In genomic region chr11:114061053-114062049, GRCh38 we compare ENCODE assay signal across 8 cellular contexts. TPM values are rescaled to one million over a fixed set of nuclear protein-coding genes. Genes with fewer than 3 reads are reported as not detected.
DNase-seq lines count a peak whose midpoint lies in the region; ATAC-seq and TF ChIP-seq lines count a peak whose summit lies in the region.

No MANE protein-coding gene starts in this region.

- H3K36me3 Mint-ChIP-seq in activated T-cell treated with anti-CD3 and anti-CD28 coated beads, Interleukin-2, amount 50 U/mL, for 24 hours (ENCODE audit: low read depth), result peaks cover under 1% of the 10 kb centered on the region
- peaks cover 18% of the 10 kb centered on the region for H3K36me3 Mint-ChIP-seq in activated T-helper 17 cell treated with anti-CD3 and anti-CD28 coated beads, Interleukin-2, amount 50 U/mL, for 72 hours (ENCODE audit: low read depth)

- WGBS in psoas muscle, 3 donors, result 1 to 3% (median 3%) methylated on average over 50 to 52 of the region's 52 CpGs

- peak overlapping the region; percentile 97 for H3K4me3 ChIP-seq in psoas muscle

- peaks cover 64% of the 10 kb centered on the region for H3K4me1 ChIP-seq in psoas muscle

- H3K36me3 ChIP-seq in psoas muscle (ENCODE audit: insufficient read depth in 1 of 2, low read depth in 1 of 2), result peaks cover 8 to 20% of the 10 kb centered on the region in 2 donors

- intact Hi-C loops in left cardiac atrium (cut with DNase I), result loop anchor here in 1 of 2 donors (5.0 to 10.0 kb wide), 2 partner anchors 53 to 116 kb away; no protein-coding TSS in a partner anchor
- intact Hi-C loops in psoas muscle (cut with DNase I), result loop anchor here (2.0 to 5.0 kb wide), 3 partner anchors 37 to 111 kb away; no protein-coding TSS in a partner anchor

- no peaks in the 10 kb centered on the region for H3K9me3 ChIP-seq in psoas muscle

- peak; percentile 46 for DNase-seq in activated T-cell treated with anti-CD3 and anti-CD28 coated beads, Interleukin-2, amount 50 U/mL, for 24 hours
- DNase-seq in activated T-cell treated with anti-CD3 and anti-CD28 coated beads for 4 hours (no peak), left cardiac atrium (peak; percentile 52), psoas muscle (peak; percentile 63 to 91), NCI-H128 (lab: John Stamatoyannopoulos, UW; ENCODE audit: unreplicated experiment) (no peak), NCI-H1694 (lab: John Stamatoyannopoulos, UW) (no peak)

- H3K27me3 Mint-ChIP-seq in activated T-cell treated with anti-CD3 and anti-CD28 coated beads, Interleukin-2, amount 50 U/mL, for 24 hours, result peaks cover 50% of the 10 kb centered on the region
- peaks cover 19% of the 10 kb centered on the region for H3K27me3 Mint-ChIP-seq in activated T-helper 17 cell treated with anti-CD3 and anti-CD28 coated beads, Interleukin-2, amount 50 U/mL, for 72 hours

- H3K27ac Mint-ChIP-seq in activated T-cell treated with anti-CD3 and anti-CD28 coated beads, Interleukin-2, amount 50 U/mL, for 24 hours, result peak overlapping the region; percentile 38
- no peak overlapping the region for H3K27ac Mint-ChIP-seq in activated T-helper 17 cell treated with anti-CD3 and anti-CD28 coated beads, Interleukin-2, amount 50 U/mL, for 72 hours

- peak overlapping the region; percentile 99 for H3K27ac ChIP-seq in psoas muscle

- no peaks in the 10 kb centered on the region for H3K9me3 Mint-ChIP-seq in activated T-cell treated with anti-CD3 and anti-CD28 coated beads, Interleukin-2, amount 50 U/mL, for 24 hours
- no peaks in the 10 kb centered on the region for H3K9me3 Mint-ChIP-seq in activated T-helper 17 cell treated with anti-CD3 and anti-CD28 coated beads, Interleukin-2, amount 50 U/mL, for 72 hours

- no peak for TF ChIP-seq CTCF in psoas muscle (IDR thresholded peaks at IDR 0.05)

- peak overlapping the region; percentile 80 for H3K4me3 Mint-ChIP-seq in activated T-cell treated with anti-CD3 and anti-CD28 coated beads, Interleukin-2, amount 50 U/mL, for 24 hours
- peak overlapping the region; percentile 79 for H3K4me3 Mint-ChIP-seq in activated T-helper 17 cell treated with anti-CD3 and anti-CD28 coated beads, Interleukin-2, amount 50 U/mL, for 72 hours

- ATAC-seq in activated T-helper 17 cell treated with anti-CD3 and anti-CD28 coated beads, Interleukin-2, amount 50 U/mL, for 72 hours (replicated peaks), result peak; percentile 6
- peak in 1 of 2 donors; percentile 7 for ATAC-seq in left cardiac atrium
- ATAC-seq in psoas muscle, result peak; percentile 43 to 63 (median 53)
- no peak for ATAC-seq in HG03025 (IDR thresholded peaks at IDR 0.05; ENCODE audit: low FRiP score, unreplicated experiment)

- H3K4me1 Mint-ChIP-seq in activated T-cell treated with anti-CD3 and anti-CD28 coated beads, Interleukin-2, amount 50 U/mL, for 24 hours (ENCODE audit: low read depth), result peaks cover 17% of the 10 kb centered on the region
- H3K4me1 Mint-ChIP-seq in activated T-helper 17 cell treated with anti-CD3 and anti-CD28 coated beads, Interleukin-2, amount 50 U/mL, for 72 hours, result no peaks in the 10 kb centered on the region

- H3K27me3 ChIP-seq in psoas muscle (ENCODE audit: insufficient read depth in 3 of 3, low read length in 2 of 3), result no peaks in the 10 kb centered on the region

RNA-seq across cellular contexts. Expression of gene ZBTB16, which starts 1.8 kb away (rescaled TPM):
- total RNA-seq in activated T-helper 17 cell treated with anti-CD3 and anti-CD28 coated beads, Interleukin-2, amount 50 U/mL, for 72 hours, result 10 to 100 TPM in 1 of 2 donors, 1 to 10 TPM in 1; 6.1 to 10.6 TPM
- total RNA-seq in left cardiac atrium (10 to 100 TPM; 65.2 to 79.5 TPM), psoas muscle (100 to 1,000 TPM in 3 of 4 donors, 10 to 100 TPM in 1; 11.7 to 299 (median 183) TPM)
- polyA plus RNA-seq in psoas muscle, result 10 to 100 TPM; 12.0 to 89.8 (median 45.2) TPM

Comparison
In these comparisons a context has a peak if more than half of its experiments do, and no peak if none do; other contexts are left out.
1. DNase-seq: peak in activated T-cell treated with anti-CD3 and anti-CD28 coated beads, Interleukin-2, amount 50 U/mL, for 24 hours (single experiment), left cardiac atrium (single experiment) and psoas muscle (2 of 2); none in activated T-cell treated with anti-CD3 and anti-CD28 coated beads for 4 hours (single experiment), NCI-H128 (single experiment) and NCI-H1694 (single experiment).